In the genomic region with DNA sequence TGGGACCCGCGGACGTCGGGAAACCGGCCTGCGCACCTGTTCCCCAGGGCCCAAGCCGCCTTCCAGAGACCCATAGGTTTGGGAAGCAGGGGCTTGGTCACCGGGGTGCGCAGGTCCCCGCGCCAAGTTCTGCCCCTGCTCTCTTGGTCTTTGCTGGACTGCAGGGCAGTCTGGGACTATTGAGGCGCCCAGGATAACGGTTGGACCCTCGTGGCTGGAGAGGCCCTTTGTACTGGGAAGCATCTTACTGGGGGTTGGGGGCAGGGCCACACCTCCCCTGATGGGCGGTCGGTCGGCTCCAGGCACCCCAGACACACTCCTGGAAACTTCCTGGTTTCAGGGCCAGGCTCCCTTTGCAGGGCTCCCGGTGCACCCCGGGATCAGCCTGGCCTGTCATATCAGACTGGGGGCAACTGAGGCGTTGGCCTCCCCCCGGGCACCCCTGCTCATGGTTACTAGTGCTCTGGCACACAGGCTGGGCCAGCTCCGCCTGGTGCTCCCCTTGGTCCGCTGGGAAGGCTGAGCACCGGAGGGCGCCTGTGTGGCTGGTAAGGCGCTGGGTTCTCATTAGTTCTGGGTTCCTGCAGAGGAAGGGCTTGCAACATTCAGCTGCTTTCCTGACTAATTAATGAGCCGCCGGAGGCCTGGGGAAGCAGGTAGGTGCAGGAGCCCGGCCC, we compare ENCODE assay signal across 14 cellular contexts.
DNase-seq lines count a peak whose midpoint lies in the region; ATAC-seq and TF ChIP-seq lines count a peak whose summit lies in the region.
"Had no signal": no experiment of that assay in that cellular context is flagged by ENCODE, and none has a peak within 500 bp of the region (broad histone marks: within the 10 kb centered on the region; RNA-seq: fewer than 3 reads in every experiment).

No MANE protein-coding gene starts in this region.

- WGBS in SK-N-SH (ENCODE audit: low lambda C conversion rate), result 16% methylated on average over 5 of the region's 29 CpGs
- WGBS in urinary bladder, result 52% methylated on average over 29 of the region's 29 CpGs

- H3K4me3 ChIP-seq in SK-N-SH (ENCODE audit: low read depth in 2 of 2, low read length in 1 of 2), result peak overlapping the region in 1 of 2 experiments; percentile 38; a peak in 1 of 4 replicates
- peak overlapping the region; percentile 89 for H3K4me3 ChIP-seq in SK-N-MC
- no peak overlapping the region for H3K4me3 ChIP-seq in lower lobe of right lung
- H3K4me3 ChIP-seq in urinary bladder (ENCODE audit: low read depth, low read length), result peak overlapping the region; percentile 47

- H3K79me2 ChIP-seq in SK-N-SH (ENCODE audit: insufficient read depth), result no peaks in the 10 kb centered on the region

- no peak for TF ChIP-seq EP300 in SK-N-SH (IDR thresholded peaks at IDR 0.05; ENCODE audit: borderline replicate concordance in 1 of 2, low read depth in 1 of 2, low read length in 1 of 2)

- no peaks in the 10 kb centered on the region for H3K36me3 ChIP-seq in SK-N-SH (replicated peaks in 1 of 2; ENCODE audit: control insufficient read depth in 1 of 2, insufficient read depth in 2 of 2, low read length in 1 of 2)
- no peaks in the 10 kb centered on the region; the same call in 1 of the 2 replicates for H3K36me3 ChIP-seq in SK-N-MC (ENCODE audit: insufficient read depth, low read length)
- H3K36me3 ChIP-seq in lower lobe of right lung, result no peaks in the 10 kb centered on the region
- H3K36me3 ChIP-seq in urinary bladder (ENCODE audit: insufficient read depth), result no peaks in the 10 kb centered on the region
- H3K36me3 ChIP-seq: pancreas had no signal

- no peaks in the 10 kb centered on the region for H3K4me1 Mint-ChIP-seq in T-helper 2 cell treated with Interferon-gamma antibody and Interleukin-4, amounts not matched to agents 5 μg/mL and 100 μg/mL, for 36 hours (ENCODE audit: low read depth)

- no peaks in the 10 kb centered on the region for H4K20me1 ChIP-seq in SK-N-SH (ENCODE audit: insufficient read depth)

- no peaks in the 10 kb centered on the region; a peak in 1 of 4 replicates for H3K4me1 ChIP-seq in SK-N-SH (ENCODE audit: control insufficient read depth in 1 of 2, insufficient read depth in 2 of 2, low read depth in 1 of 2, low read length in 1 of 2)
- H3K4me1 ChIP-seq in lower lobe of right lung, result no peaks in the 10 kb centered on the region
- peaks cover 5% of the 10 kb centered on the region for H3K4me1 ChIP-seq in urinary bladder (ENCODE audit: insufficient read depth)
- H3K4me1 ChIP-seq: pancreas had no signal

- H3K27me3 Mint-ChIP-seq in T-helper 2 cell treated with Interferon-gamma antibody and Interleukin-4, amounts not matched to agents 5 μg/mL and 100 μg/mL, for 36 hours (ENCODE audit: low read depth), result peaks cover 26% of the 10 kb centered on the region

- intact Hi-C loops in lower lobe of right lung (cut with DNase I), result no loop called here

- H3K4me3 Mint-ChIP-seq in T-helper 2 cell treated with Interferon-gamma antibody and Interleukin-4, amounts not matched to agents 5 μg/mL and 100 μg/mL, for 36 hours, result no peak overlapping the region
- H3K4me3 Mint-ChIP-seq: activated CD4-positive, alpha-beta T cell treated with anti-CD3 and anti-CD28 coated beads, Interleukin-2, amount 10 ng/mL, durations not matched to agents 7 days and 5 days; activated naive CD4-positive, alpha-beta T cell treated with anti-CD3 and anti-CD28 coated beads for 36 hours had no signal

- no peak overlapping the region for H2AFZ ChIP-seq in SK-N-SH (ENCODE audit: low read depth)

- no peak overlapping the region for H3K4me2 ChIP-seq in SK-N-SH

- ATAC-seq in SK-N-SH treated with all-trans-retinoic acid at 6 μM for 48 hours, result no peak
- no peak for ATAC-seq in lower lobe of right lung
- ATAC-seq in GM18868 (IDR thresholded peaks at IDR 0.05; ENCODE audit: unreplicated experiment), result no peak

- peaks cover under 1% of the 10 kb centered on the region for H3K9me3 Mint-ChIP-seq in T-helper 2 cell treated with Interferon-gamma antibody and Interleukin-4, amounts not matched to agents 5 μg/mL and 100 μg/mL, for 36 hours

- H3K27ac Mint-ChIP-seq in T-helper 2 cell treated with Interferon-gamma antibody and Interleukin-4, amounts not matched to agents 5 μg/mL and 100 μg/mL, for 36 hours, result no peak overlapping the region
- H3K27ac Mint-ChIP-seq: activated CD4-positive, alpha-beta T cell treated with anti-CD3 and anti-CD28 coated beads, Interleukin-2, amount 10 ng/mL, durations not matched to agents 7 days and 5 days; activated naive CD4-positive, alpha-beta T cell treated with anti-CD3 and anti-CD28 coated beads for 36 hours had no signal

- H3K9ac ChIP-seq in SK-N-SH, result no peak overlapping the region
- peak overlapping the region; percentile 81 for H3K9ac ChIP-seq in SK-N-MC (ENCODE audit: insufficient read length)

- no peaks in the 10 kb centered on the region for H3K36me3 Mint-ChIP-seq in T-helper 2 cell treated with Interferon-gamma antibody and Interleukin-4, amounts not matched to agents 5 μg/mL and 100 μg/mL, for 36 hours (ENCODE audit: low read depth)
- H3K36me3 Mint-ChIP-seq: IgD-negative memory B cell had no signal

- H3K9me3 ChIP-seq in SK-N-SH, result no peaks in the 10 kb centered on the region
- H3K9me3 ChIP-seq in SK-N-MC (ENCODE audit: low read depth, low read length), result no peaks in the 10 kb centered on the region
- no peaks in the 10 kb centered on the region for H3K9me3 ChIP-seq in lower lobe of right lung
- H3K9me3 ChIP-seq: pancreas had no signal

- no peaks in the 10 kb centered on the region for H3K9me2 ChIP-seq in SK-N-SH

- H3K27ac ChIP-seq in SK-N-SH (ENCODE audit: low read depth in 2 of 2, low read length in 1 of 2), result no peak overlapping the region; a peak in 1 of 4 replicates
- H3K27ac ChIP-seq in SK-N-MC, result no peak overlapping the region
- no peak overlapping the region for H3K27ac ChIP-seq in lower lobe of right lung
- H3K27ac ChIP-seq in urinary bladder (ENCODE audit: low read depth), result no peak overlapping the region
- H3K27ac ChIP-seq: pancreas had no signal

- peak; percentile 20; the same call in 1 of the 2 replicates for TF ChIP-seq RAD21 in SK-N-SH (IDR thresholded peaks at IDR 0.05; ENCODE audit: low read length)

- no peak for DNase-seq in SK-N-SH
- no peak for DNase-seq in SK-N-MC (ENCODE audit: low read depth, low spot score)
- DNase-seq in lower lobe of right lung, result peak; percentile 37
- DNase-seq in T-helper 2 cell treated with Interferon-gamma antibody and Interleukin-4, amounts not matched to agents 5 μg/mL and 100 μg/mL, for 36 hours (ENCODE audit: low spot score), result no peak
- no peak for DNase-seq in EL
- DNase-seq: activated CD4-positive, alpha-beta T cell treated with anti-CD3 and anti-CD28 coated beads, Interleukin-2, amount 10 ng/mL, durations not matched to agents 7 days and 5 days; activated naive CD4-positive, alpha-beta T cell treated with anti-CD3 and anti-CD28 coated beads for 36 hours; SHP77; stimulated activated naive CD4-positive, alpha-beta T cell treated with Interleukin-2 at 50 U/mL for 16 hours had no signal

- H3K27me3 ChIP-seq in SK-N-SH (ENCODE audit: insufficient read depth) (peaks cover 6% of the 10 kb centered on the region; the same call in 1 of the 2 replicates), lower lobe of right lung (ENCODE audit: low read depth) (peaks cover 46% of the 10 kb centered on the region)

- TF ChIP-seq CTCF in SK-N-SH (IDR thresholded peaks at IDR 0.05) (0 out of 2 replicates have a peak, but pooled peaks have one; percentile 3), lower lobe of right lung (IDR thresholded peaks at IDR 0.05) (no peak)

- POLR2A ChIA-PET in SK-N-SH (lab: Yijun Ruan, JAX), result no interaction called here

- no peaks in the 10 kb centered on the region for H3F3A ChIP-seq in SK-N-SH (replicated peaks; ENCODE audit: insufficient read depth)

- CTCF ChIA-PET in SK-N-SH (lab: Yijun Ruan, JAX), result interaction anchor here (0.6 to 5.2 kb wide), 21 partner anchors 9 to 1057 kb away, joined by 3 to 37 read pairs (median 4); no protein-coding TSS in a partner anchor

TF ChIP-seq in SK-N-SH, 30 proteins besides CTCF, POLR2A, EP300 and RAD21 (continues in another document):
- TF ChIP-seq YY1 (IDR thresholded peaks at IDR 0.05; ENCODE audit: low read depth) (no peak), JUND (IDR thresholded peaks at IDR 0.05) (no peak), MXI1 (IDR thresholded peaks at IDR 0.05; ENCODE audit: low read depth, low read length) (no peak), POLR2AphosphoS5 (IDR thresholded peaks at IDR 0.05; ENCODE audit: low read depth, low read length) (no peak), EZH2phosphoT487 (IDR thresholded peaks at IDR 0.05; ENCODE audit: borderline replicate concordance, low read depth) (no peak), RCOR1 (IDR thresholded peaks at IDR 0.05; ENCODE audit: low read length) (no peak)
- TF ChIP-seq, protein P1, sequence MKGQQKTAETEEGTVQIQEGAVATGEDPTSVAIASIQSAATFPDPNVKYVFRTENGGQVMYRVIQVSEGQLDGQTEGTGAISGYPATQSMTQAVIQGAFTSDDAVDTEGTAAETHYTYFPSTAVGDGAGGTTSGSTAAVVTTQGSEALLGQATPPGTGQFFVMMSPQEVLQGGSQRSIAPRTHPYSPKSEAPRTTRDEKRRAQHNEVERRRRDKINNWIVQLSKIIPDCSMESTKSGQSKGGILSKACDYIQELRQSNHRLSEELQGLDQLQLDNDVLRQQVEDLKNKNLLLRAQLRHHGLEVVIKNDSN (IDR thresholded peaks at IDR 0.05; ENCODE audit: borderline replicate concordance, low read depth), result no peak

TF ChIP-seq in SK-N-SH treated with all-trans-retinoic acid at 6 μM for 48 hours, 23 proteins besides CTCF, POLR2A, EP300 and RAD21 (continues in another document):
- TF ChIP-seq SNAI2 (CRISPR knock-in tag; IDR thresholded peaks at IDR 0.05) (no peak), ZNF565 (CRISPR knock-in tag; conservative IDR thresholded peaks at IDR 0.05; ENCODE audit: low read depth) (no peak), ISL1 (CRISPR knock-in tag; IDR thresholded peaks at IDR 0.05) (no peak), PPARA (CRISPR knock-in tag; IDR thresholded peaks at IDR 0.05; ENCODE audit: borderline replicate concordance) (no peak), ZFP3 (CRISPR knock-in tag; IDR thresholded peaks at IDR 0.05) (no peak), ZNF70 (CRISPR knock-in tag; IDR thresholded peaks at IDR 0.05) (no peak)
- TF ChIP-seq, protein P2, sequence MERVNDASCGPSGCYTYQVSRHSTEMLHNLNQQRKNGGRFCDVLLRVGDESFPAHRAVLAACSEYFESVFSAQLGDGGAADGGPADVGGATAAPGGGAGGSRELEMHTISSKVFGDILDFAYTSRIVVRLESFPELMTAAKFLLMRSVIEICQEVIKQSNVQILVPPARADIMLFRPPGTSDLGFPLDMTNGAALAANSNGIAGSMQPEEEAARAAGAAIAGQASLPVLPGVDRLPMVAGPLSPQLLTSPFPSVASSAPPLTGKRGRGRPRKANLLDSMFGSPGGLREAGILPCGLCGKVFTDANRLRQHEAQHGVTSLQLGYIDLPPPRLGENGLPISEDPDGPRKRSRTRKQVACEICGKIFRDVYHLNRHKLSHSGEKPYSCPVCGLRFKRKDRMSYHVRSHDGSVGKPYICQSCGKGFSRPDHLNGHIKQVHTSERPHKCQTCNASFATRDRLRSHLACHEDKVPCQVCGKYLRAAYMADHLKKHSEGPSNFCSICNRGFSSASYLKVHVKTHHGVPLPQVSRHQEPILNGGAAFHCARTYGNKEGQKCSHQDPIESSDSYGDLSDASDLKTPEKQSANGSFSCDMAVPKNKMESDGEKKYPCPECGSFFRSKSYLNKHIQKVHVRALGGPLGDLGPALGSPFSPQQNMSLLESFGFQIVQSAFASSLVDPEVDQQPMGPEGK (CRISPR knock-in tag; IDR thresholded peaks at IDR 0.05; ENCODE audit: borderline replicate concordance), result no peak
